8 cellular contexts compared by ENCODE assay signal in the genomic region with DNA sequence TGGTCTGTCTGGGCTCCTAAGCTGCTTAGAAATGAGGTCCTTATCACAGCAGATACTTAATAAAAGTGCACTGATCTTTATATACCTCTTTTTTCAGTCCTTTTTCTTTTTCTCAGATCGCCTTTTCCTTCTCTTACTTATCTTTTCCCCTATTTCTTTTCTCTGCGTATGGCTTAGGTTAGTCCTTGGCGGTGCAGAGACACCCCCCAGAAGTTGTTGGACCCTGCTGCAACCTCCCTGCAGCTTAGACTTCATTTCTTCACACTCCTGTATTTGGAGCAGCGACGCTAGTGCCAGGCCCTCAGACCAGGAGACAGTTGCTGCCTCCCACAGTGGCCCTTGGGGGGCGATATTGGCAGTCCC.
A peak's percentile ranks its signal among the peaks of the same experiment; 100 is the strongest.
DNase-seq lines count a peak whose midpoint lies in the region; ATAC-seq and TF ChIP-seq lines count a peak whose summit lies in the region.

No MANE protein-coding gene starts in this region.

- H3K36me3 Mint-ChIP-seq in MCF 10A (ENCODE audit: insufficient read depth, unreplicated experiment) = peaks cover 5% of the 10 kb centered on the region

- 57 to 60% methylated on average over 6 of the region's 6 CpGs for WGBS in heart right ventricle, 2 donors

- H3K4me3 Mint-ChIP-seq in MCF 10A (ENCODE audit: unreplicated experiment) = peak overlapping the region; percentile 54

- H3K9ac ChIP-seq in muscle layer of colon (ENCODE audit: low read length) = no peak overlapping the region

- peak overlapping the region; percentile 88 for H3K27ac Mint-ChIP-seq in MCF 10A (ENCODE audit: low read depth, unreplicated experiment)

- CTCF ChIA-PET in MCF 10A (lab: Yijun Ruan, JAX) = interaction anchor here (0.7 to 1.2 kb wide), 3 partner anchors 12 to 154 kb away, joined by 3 to 4 read pairs (median 3); no protein-coding TSS in a partner anchor

- DNase-seq in heart right ventricle = no peak
- DNase-seq in left cardiac atrium = no peak
- DNase-seq in MCF 10A (ENCODE audit: unreplicated experiment) = no peak
- no peak for DNase-seq in HUDEP-2 (lab: John Stamatoyannopoulos, UW; ENCODE audit: unreplicated experiment in 76 of 76)
- DNase-seq in HT-29 (ENCODE audit: low spot score) = no peak
- no peak for DNase-seq in DMS53 (lab: John Stamatoyannopoulos, UW)

- H3K36me3 ChIP-seq in heart right ventricle (peaks cover 0 to 7% (median 0%) of the 10 kb centered on the region in 9 donors), muscle layer of colon (ENCODE audit: insufficient read depth, low read length) (no peaks in the 10 kb centered on the region)

- intact Hi-C loops in heart right ventricle (cut with DNase I) (loop anchor here in 5 of 10 donors (2.0 to 5.0 kb wide), 3 partner anchors 67 to 1052 kb away; partner anchors contain the start of genes NCOR1 (in 3 of the 5), PIGL (in 3 of the 5) and CENPV (in 1 of the 5)), left cardiac atrium (cut with DNase I) (no loop called here), MCF 10A (cut with micrococcal nuclease) (loop anchor here (1.0 to 5.0 kb wide), 2 partner anchors 56 to 68 kb away; partner anchors contain the start of genes NCOR1 and PIGL)

- POLR2A ChIA-PET in MCF 10A (lab: Yijun Ruan, JAX) = interaction anchor here (0.6 to 2.8 kb wide), 17 partner anchors 10 to 155 kb away, joined by 3 to 15 read pairs (median 3); partner anchors contain the start of genes CENPV, NCOR1 and PIGL

- peak in 7 of 9 donors; percentile 30 to 56 (median 48) for TF ChIP-seq CTCF in heart right ventricle (IDR thresholded peaks at IDR 0.05)
- TF ChIP-seq CTCF in MCF 10A (IDR thresholded peaks at IDR 0.05; ENCODE audit: unreplicated experiment) = no peak

- H3K4me1 ChIP-seq in heart right ventricle (peaks cover 10 to 42% (median 27%) of the 10 kb centered on the region in 9 donors), muscle layer of colon (ENCODE audit: insufficient read depth, low read length) (peaks cover 24% of the 10 kb centered on the region)

- no peaks in the 10 kb centered on the region for H3K9me3 Mint-ChIP-seq in MCF 10A (ENCODE audit: unreplicated experiment)

- peak overlapping the region; percentile 74 to 95 (median 86) for H3K27ac ChIP-seq in heart right ventricle
- H3K27ac ChIP-seq in muscle layer of colon (ENCODE audit: low read depth, low read length) = peak overlapping the region; percentile 94

- H3K4me1 Mint-ChIP-seq in MCF 10A (ENCODE audit: insufficient read depth, unreplicated experiment) = peaks cover 35% of the 10 kb centered on the region

- H3K4me3 ChIP-seq in heart right ventricle = peak overlapping the region in 6 of 10 donors; percentile 17 to 36 (median 28)
- peak overlapping the region; percentile 27 to 39 for H3K4me3 ChIP-seq in muscle layer of colon (ENCODE audit: low read depth in 1 of 2, low read length in 2 of 2)

- no peaks in the 10 kb centered on the region for H3K9me3 ChIP-seq in heart right ventricle
- no peaks in the 10 kb centered on the region for H3K9me3 ChIP-seq in muscle layer of colon (ENCODE audit: low read length)

- H3K27me3 Mint-ChIP-seq in MCF 10A (ENCODE audit: insufficient read depth, unreplicated experiment) = no peaks in the 10 kb centered on the region

- ATAC-seq in heart right ventricle (no peak), left cardiac atrium (no peak), GM21447 (IDR thresholded peaks at IDR 0.05; ENCODE audit: unreplicated experiment) (no peak)

- no TSS peak for BruUV-seq in MCF 10A (replicated peaks; lab: Mats Ljungman, UMichigan)

- H3K27me3 ChIP-seq in heart right ventricle (no peaks in the 10 kb centered on the region), muscle layer of colon (ENCODE audit: control insufficient read depth in 1 of 2, insufficient read depth in 2 of 2, low read length in 2 of 2) (no peaks in the 10 kb centered on the region)
